24 cellular contexts compared by ENCODE assay signal in genomic region chr14:37223947-37224474, GRCh38. TPM values are rescaled to one million over a fixed set of nuclear protein-coding genes. Genes with fewer than 3 reads are reported as not detected.
"Had no signal": no experiment of that assay in that cellular context is flagged by ENCODE, and none has a peak within 500 bp of the region (broad histone marks: within the 10 kb centered on the region; RNA-seq: fewer than 3 reads in every experiment).

No MANE protein-coding gene starts in this region.

- H3K4me1 ChIP-seq: adrenal gland, ascending aorta, colonic mucosa, sigmoid colon, transverse colon had no signal

- H3K36me3 ChIP-seq: adrenal gland, brain microvascular endothelial cell, colonic mucosa, sigmoid colon, transverse colon had no signal

- FAIRE-seq: urothelium cell line had no signal

- DNase-seq: activated naive CD4-positive, alpha-beta T cell; activated T-cell treated with anti-CD3 and anti-CD28 coated beads, Interleukin-2, amount 50 U/mL, for 1 hour; adrenal gland; brain microvascular endothelial cell; colonic mucosa; head of caudate nucleus; hypothalamus; left colon; mesendoderm; naive B cell; posterior cingulate gyrus; sigmoid colon; stimulated activated CD4-positive, alpha-beta T cell treated with anti-CD3 and anti-CD28 coated beads, Interleukin-15, amount 100 ng/mL, for 24 hours; stimulated activated CD8-positive, alpha-beta memory T cell treated with anti-CD3 and anti-CD28 coated beads, Interleukin-4, amount 100 ng/mL, for 48 hours; stimulated activated naive B cell treated with anti-CD40 and anti-IgM and Interleukin-4, amounts not matched to agents 10 μg/mL and 1 μg/mL and 100 μg/mL, for 72 hours; T-helper 9 cell; transverse colon had no signal

- H3K27me3 ChIP-seq: adrenal gland, ascending aorta, brain microvascular endothelial cell, colonic mucosa, esophagus muscularis mucosa, gastroesophageal sphincter, sigmoid colon, transverse colon had no signal

- H3K4me3 ChIP-seq: adrenal gland, ascending aorta, colonic mucosa, esophagus muscularis mucosa, gastroesophageal sphincter, sigmoid colon, smooth muscle cell, transverse colon had no signal

- H3K9me3 ChIP-seq: adrenal gland, colonic mucosa had no signal

- H3K4me2 ChIP-seq: smooth muscle cell had no signal

- ATAC-seq: gastroesophageal sphincter; left colon; stimulated activated naive B cell treated with anti-CD40 and anti-IgM and Interleukin-4, amounts not matched to agents 10 μg/mL and 1 μg/mL and 100 μg/mL, for 72 hours; WTC11 had no signal

- H3K27ac ChIP-seq: adrenal gland, ascending aorta, brain microvascular endothelial cell, colonic mucosa, esophagus muscularis mucosa, gastroesophageal sphincter, sigmoid colon, transverse colon had no signal

RNA-seq across cellular contexts. Expression of gene SLC25A21, which starts 51.6 kb away (rescaled TPM):
- total RNA-seq: ascending aorta; smooth muscle cell; T-helper 1 cell treated with Interleukin-12 subunit alpha and Interleukin-12 subunit beta and Interleukin-4 antibody, amounts not matched to agents 30 ng/mL and 1 ng/mL, for 36 hours had no signal
